Comparison of ENCODE assay signal across 12 cellular contexts in the genomic region with DNA sequence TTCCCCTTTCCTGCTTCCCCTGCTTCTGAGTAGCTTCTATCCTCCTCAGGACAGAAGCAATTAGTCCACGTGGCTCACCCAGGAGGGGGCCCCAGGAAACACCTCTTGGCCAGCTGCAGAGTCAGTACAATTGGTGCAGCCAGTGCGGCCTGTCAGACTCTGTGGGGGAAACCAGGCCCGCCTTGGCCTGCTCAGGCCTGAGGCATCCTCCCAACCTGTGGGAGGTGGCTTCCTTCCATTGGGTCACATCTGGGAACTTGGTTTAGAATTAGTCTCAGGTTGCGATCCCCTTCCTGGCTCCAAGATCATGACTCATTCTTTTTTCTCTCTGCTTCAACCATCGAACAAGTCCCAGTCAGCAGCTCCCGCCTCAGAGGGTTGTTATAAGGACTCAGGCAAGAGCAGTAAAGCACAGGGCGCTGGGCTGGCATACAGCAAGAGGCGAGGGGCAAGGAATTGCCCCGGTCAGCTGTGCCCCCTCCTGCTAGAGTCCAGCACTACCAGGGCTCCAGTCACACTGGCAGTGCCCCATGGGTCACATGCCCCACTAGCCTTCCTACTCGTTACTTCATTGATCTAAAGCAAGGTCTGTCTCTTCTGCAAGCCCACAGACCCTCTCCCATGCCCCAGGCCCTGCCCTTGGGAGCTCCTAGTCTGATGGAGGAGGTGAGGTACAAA. TPM values are rescaled to one million over a fixed set of nuclear protein-coding genes. Genes with fewer than 3 reads are reported as not detected.
DNase-seq lines count a peak whose midpoint lies in the region; TF ChIP-seq lines count a peak whose summit lies in the region.
"Had no signal": no experiment of that assay in that cellular context is flagged by ENCODE, and none has a peak within 500 bp of the region (broad histone marks: within the 10 kb centered on the region; RNA-seq: fewer than 3 reads in every experiment).

No MANE protein-coding gene starts in this region.

- WGBS in hepatocyte (ENCODE audit: low lambda C conversion rate, missing lambda C conversion rate) = 61% methylated on average over 10 of the region's 10 CpGs

- H3K27ac ChIP-seq in breast epithelium = no peak overlapping the region
- H3K27ac ChIP-seq in PC-9 = no peak overlapping the region
- no peak overlapping the region for H3K27ac ChIP-seq in epithelial cell of prostate
- H3K27ac ChIP-seq in hepatocyte = no peak overlapping the region
- H3K27ac ChIP-seq in MM.1S (ENCODE audit: low read length) = no peak overlapping the region
- H3K27ac ChIP-seq: dorsolateral prefrontal cortex, skin epidermis had no signal

- no peaks in the 10 kb centered on the region for H3K79me2 ChIP-seq in PC-9 (ENCODE audit: low read depth)
- no peaks in the 10 kb centered on the region for H3K79me2 ChIP-seq in hepatocyte
- no peaks in the 10 kb centered on the region for H3K79me2 ChIP-seq in MM.1S (ENCODE audit: low read length)

- H3F3A ChIP-seq in PC-9 (ENCODE audit: insufficient read depth, low read depth) (no peaks in the 10 kb centered on the region), MM.1S (ENCODE audit: insufficient read depth, low read length) (no peaks in the 10 kb centered on the region)

- no peaks in the 10 kb centered on the region for H3K9me3 Mint-ChIP-seq in MCF 10A (ENCODE audit: unreplicated experiment)

- H3K27me3 ChIP-seq in breast epithelium (no peaks in the 10 kb centered on the region), PC-9 (ENCODE audit: insufficient read depth, low read depth) (peaks cover 70% of the 10 kb centered on the region), hepatocyte (no peaks in the 10 kb centered on the region), MM.1S (replicated peaks; ENCODE audit: insufficient read depth, low read length) (peaks cover 14% of the 10 kb centered on the region; the same call in 1 of the 2 replicates)

- H3K4me3 Mint-ChIP-seq in MCF 10A (ENCODE audit: unreplicated experiment) = no peak overlapping the region

- POLR2A ChIA-PET in MCF 10A (lab: Yijun Ruan, JAX) (no interaction called here), PC-9 (lab: Charles Lee; ENCODE audit: unreplicated experiment) (no interaction called here)

- H3K4me2 ChIP-seq in PC-9 = no peak overlapping the region
- H3K4me2 ChIP-seq in hepatocyte = no peak overlapping the region
- no peak overlapping the region for H3K4me2 ChIP-seq in MM.1S (ENCODE audit: low read depth, low read length)

- H3K4me3 ChIP-seq in breast epithelium (no peak overlapping the region), PC-9 (no peak overlapping the region), hepatocyte (no peak overlapping the region), MM.1S (ENCODE audit: low read length) (no peak overlapping the region)
- H3K4me3 ChIP-seq: dorsolateral prefrontal cortex, skin epidermis had no signal

- H3K9me3 ChIP-seq in breast epithelium (no peaks in the 10 kb centered on the region), PC-9 (ENCODE audit: insufficient read depth, low read depth) (no peaks in the 10 kb centered on the region), hepatocyte (ENCODE audit: low read depth) (no peaks in the 10 kb centered on the region), MM.1S (replicated peaks; ENCODE audit: insufficient read depth, low read length) (no peaks in the 10 kb centered on the region)

- H3K4me1 Mint-ChIP-seq in MCF 10A (ENCODE audit: insufficient read depth, unreplicated experiment) = peaks cover 10% of the 10 kb centered on the region

- H3K36me3 Mint-ChIP-seq in MCF 10A (ENCODE audit: insufficient read depth, unreplicated experiment) = no peaks in the 10 kb centered on the region

- intact Hi-C loops in MCF 10A (cut with micrococcal nuclease) (no loop called here), breast epithelium (cut with DNase I; ENCODE audit: low total_unique reads) (no loop called here), PC-9 (cut with micrococcal nuclease; ENCODE audit: unreplicated experiment) (no loop called here)

- TF ChIP-seq POLR2A in breast epithelium (IDR thresholded peaks at IDR 0.05) = no peak

- H3K4me1 ChIP-seq in breast epithelium (no peaks in the 10 kb centered on the region), PC-9 (replicated peaks; ENCODE audit: insufficient read depth) (no peaks in the 10 kb centered on the region), hepatocyte (ENCODE audit: insufficient read depth) (no peaks in the 10 kb centered on the region), MM.1S (ENCODE audit: low read length) (no peaks in the 10 kb centered on the region)

- no peak overlapping the region for H3K27ac Mint-ChIP-seq in MCF 10A (ENCODE audit: low read depth, unreplicated experiment)

- H3K9me2 ChIP-seq in PC-9 (ENCODE audit: insufficient read depth) (no peaks in the 10 kb centered on the region), hepatocyte (replicated peaks; ENCODE audit: insufficient read depth) (no peaks in the 10 kb centered on the region), MM.1S (replicated peaks; ENCODE audit: insufficient read depth, low read length) (no peaks in the 10 kb centered on the region)

- H2AFZ ChIP-seq in PC-9 (no peak overlapping the region), hepatocyte (no peak overlapping the region), MM.1S (ENCODE audit: low read length) (no peak overlapping the region)

- CTCF ChIA-PET in MCF 10A (lab: Yijun Ruan, JAX) (no interaction called here), PC-9 (lab: Charles Lee) (no interaction called here)

- H4K20me1 ChIP-seq in PC-9 (ENCODE audit: insufficient read depth) (no peaks in the 10 kb centered on the region), hepatocyte (ENCODE audit: insufficient read depth, poor library complexity, severe bottlenecking) (no peaks in the 10 kb centered on the region), MM.1S (ENCODE audit: insufficient read depth, low read length) (no peaks in the 10 kb centered on the region)

- H3K36me3 ChIP-seq in breast epithelium (no peaks in the 10 kb centered on the region), PC-9 (ENCODE audit: low read depth) (no peaks in the 10 kb centered on the region), hepatocyte (replicated peaks; ENCODE audit: insufficient read depth, low read depth) (no peaks in the 10 kb centered on the region), MM.1S (replicated peaks; ENCODE audit: insufficient read depth, low read length) (no peaks in the 10 kb centered on the region)

- BruUV-seq in MCF 10A (replicated peaks; lab: Mats Ljungman, UMichigan) (no TSS peak), PC-9 (replicated peaks; lab: Mats Ljungman, UMichigan) (no TSS peak)

- DNase-seq in MCF 10A (ENCODE audit: unreplicated experiment) = peak; percentile 91
- no peak for DNase-seq in breast epithelium (ENCODE audit: low spot score in 2 of 2)
- peak; percentile 14 to 35 for DNase-seq in PC-9
- peak; percentile 59 for DNase-seq in epithelial cell of prostate (ENCODE audit: low read depth, low spot score)
- no peak for DNase-seq in NCI-H2227 (lab: John Stamatoyannopoulos, UW; ENCODE audit: unreplicated experiment)
- DNase-seq in hepatocyte (ENCODE audit: low spot score) = no peak
- DNase-seq in MM.1S = no peak
- no peak for DNase-seq in activated gamma-delta T cell (lab: John Stamatoyannopoulos, UW)
- DNase-seq: activated CD4-positive, CD25-positive, alpha-beta regulatory T cell; dorsolateral prefrontal cortex; hippocampal formation had no signal

- no peak overlapping the region for H3K9ac ChIP-seq in MM.1S (ENCODE audit: low read length)

- no peak for TF ChIP-seq CTCF in MCF 10A (IDR thresholded peaks at IDR 0.05; ENCODE audit: unreplicated experiment)
- no peak for TF ChIP-seq CTCF in breast epithelium (IDR thresholded peaks at IDR 0.05)
- TF ChIP-seq CTCF in PC-9 (conservative IDR thresholded peaks at IDR 0.05) = no peak
- no peak for TF ChIP-seq CTCF in hepatocyte (IDR thresholded peaks at IDR 0.05; ENCODE audit: poor library complexity)
- no peak for TF ChIP-seq CTCF in MM.1S (IDR thresholded peaks at IDR 0.05; ENCODE audit: low read length)

- H3K27me3 Mint-ChIP-seq in MCF 10A (ENCODE audit: insufficient read depth, unreplicated experiment) = peaks cover 31% of the 10 kb centered on the region

RNA-seq across cellular contexts. Expression of a gene that starts 8.1 kb away (rescaled TPM):
- total RNA-seq in MCF 10A (2022) (not detected in 2 replicates), breast epithelium (not detected), PC-9 (2021) (not detected in 2 replicates), hepatocyte (not detected in 2 replicates)
- polyA plus RNA-seq in hepatocyte = not detected in 2 replicates
- total RNA-seq: dorsolateral prefrontal cortex had no signal

RNA-seq across cellular contexts. Expression of a gene that starts 17.7 kb away (rescaled TPM):
- total RNA-seq in MCF 10A (2022) (not detected in 2 replicates), breast epithelium (not detected), PC-9 (2021) (not detected in 2 replicates), hepatocyte (not detected in 2 replicates)
- polyA plus RNA-seq in hepatocyte = not detected in 2 replicates
- total RNA-seq: dorsolateral prefrontal cortex had no signal

RNA-seq across cellular contexts. Expression of a gene that starts 34.6 kb away (rescaled TPM):
- total RNA-seq in MCF 10A (2022) (15.4 and 22.8 TPM in 2 replicates), breast epithelium (10 to 100 TPM in 2 of 3 donors, 1 to 10 TPM in 1; 8.0 to 21.1 (median 15.1) TPM), PC-9 (2021) (28.6 and 30.1 TPM in 2 replicates), hepatocyte (10.5 and 14.2 TPM in 2 replicates)
- polyA plus RNA-seq in hepatocyte = 11.9 and 15.6 TPM in 2 replicates

RNA-seq across cellular contexts. Expression of a gene that starts 36.3 kb away (rescaled TPM):
- total RNA-seq in MCF 10A (2022) (not detected in 2 replicates), breast epithelium (not detected), PC-9 (2021) (not detected in 2 replicates), hepatocyte (not detected in 2 replicates)
- not detected in 2 replicates for polyA plus RNA-seq in hepatocyte

RNA-seq across cellular contexts. Expression of a gene that starts 53.9 kb away (rescaled TPM):
- not detected in 2 replicates for total RNA-seq in MCF 10A (2022)
- total RNA-seq in breast epithelium = under 1 TPM in 1 of 3 donors, not detected in 2; 0.29 TPM
- not detected in 2 replicates for total RNA-seq in PC-9 (2021)
- total RNA-seq in hepatocyte = 0.24 and 1.0 TPM in 2 replicates
- 0.29 TPM in 1 of 2 replicates, not detected in the other for polyA plus RNA-seq in hepatocyte

Comparison
In these comparisons a context has a peak if more than half of its experiments do, and no peak if none do; other contexts are left out.
1. DNase-seq: peak in MCF 10A (single experiment), PC-9 (2 of 2) and epithelial cell of prostate (single experiment); none in breast epithelium (0 of 2), NCI-H2227 (single experiment), hepatocyte (single experiment), MM.1S (single experiment) and activated gamma-delta T cell (single experiment).